In the genomic region with DNA sequence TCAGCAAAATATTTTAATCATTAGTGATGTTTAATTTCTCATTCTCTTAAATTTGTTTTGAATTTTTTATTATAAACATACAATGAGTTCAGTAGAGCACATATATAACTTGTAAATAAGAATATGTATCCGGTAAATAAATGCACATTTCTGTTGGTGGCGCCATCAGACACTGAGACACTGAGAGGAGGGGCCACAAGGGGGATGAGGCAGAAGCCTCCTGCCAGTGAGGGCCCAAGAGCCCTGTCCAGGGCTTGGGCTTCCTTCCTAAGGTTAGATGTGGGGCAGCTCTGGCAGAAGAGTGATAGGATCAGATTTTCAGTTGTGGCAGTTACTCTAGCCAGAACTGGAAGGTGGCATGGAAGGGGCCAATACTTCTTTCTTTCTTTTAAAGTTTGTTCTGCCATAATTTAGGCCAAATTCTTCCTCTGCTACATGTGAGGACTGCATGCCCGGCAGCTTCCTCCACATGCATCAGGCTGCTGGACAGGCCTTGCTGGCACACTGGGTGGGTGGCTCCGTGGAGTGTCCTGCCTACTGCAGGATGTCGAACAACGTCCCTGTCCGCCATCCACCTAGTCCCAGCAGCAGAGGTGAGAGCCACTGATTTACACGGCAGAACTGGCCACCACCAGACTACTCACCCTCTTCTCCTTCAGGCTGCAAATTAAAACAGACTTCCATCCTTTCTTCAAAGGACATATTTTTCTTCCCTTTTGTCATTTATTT, we compare ENCODE assay signal across 21 cellular contexts.
"Had no signal": no experiment of that assay in that cellular context is flagged by ENCODE, and none has a peak within 500 bp of the region (broad histone marks: within the 10 kb centered on the region; RNA-seq: fewer than 3 reads in every experiment).

No MANE protein-coding gene starts in this region.

- H3K27ac ChIP-seq: epithelial cell of prostate, esophagus squamous epithelium, heart right ventricle, parathyroid adenoma, psoas muscle, suprapubic skin, tibial artery, upper lobe of right lung had no signal

- H3K9ac ChIP-seq: parathyroid adenoma had no signal

- H3K4me1 ChIP-seq: esophagus squamous epithelium, heart right ventricle, psoas muscle, tibial artery, upper lobe of right lung had no signal

- DNase-seq: activated CD4-positive, alpha-beta T cell treated with anti-CD3 and anti-CD28 coated beads for 48 hours; activated CD4-positive, alpha-beta T cell treated with anti-CD3 and anti-CD28 coated beads, Interleukin-2, amount 50 U/mL, for 48 hours; activated CD8-positive, alpha-beta memory T cell treated with anti-CD3 and anti-CD28 coated beads for 24 hours; activated effector memory CD4-positive, alpha-beta T cell treated with Interleukin-2 at 50 U/mL for 16 hours; activated naive CD4-positive, alpha-beta T cell treated with Interleukin-2 at 50 U/mL for 16 hours; anterior cingulate cortex; effector CD8-positive, alpha-beta T cell; esophagus squamous epithelium; foreskin melanocyte; heart right ventricle; midbrain; naive thymus-derived CD4-positive, alpha-beta T cell; occipital lobe; psoas muscle; stimulated activated naive CD4-positive, alpha-beta T cell; tibial artery; upper lobe of right lung had no signal

- H2AFZ ChIP-seq: parathyroid adenoma had no signal

- H3K36me3 ChIP-seq: esophagus squamous epithelium, heart right ventricle, suprapubic skin, tibial artery, upper lobe of right lung had no signal

- ATAC-seq: activated CD4-positive, CD25-positive, alpha-beta regulatory T cell treated with anti-CD3 and anti-CD28 coated beads, Interleukin-2, amount 50 U/mL, for 24 hours; heart right ventricle; naive thymus-derived CD4-positive, alpha-beta T cell; psoas muscle; upper lobe of right lung had no signal

- H3K4me3 ChIP-seq: esophagus squamous epithelium, heart right ventricle, psoas muscle, suprapubic skin, tibial artery, upper lobe of right lung had no signal

- H3K9me3 ChIP-seq: suprapubic skin had no signal
